ENCODE assay signal across 11 cellular contexts in genomic region chrX:47574096-47574553, GRCh38. TPM values are rescaled to one million over a fixed set of nuclear protein-coding genes. Genes with fewer than 3 reads are reported as not detected.
A peak's percentile ranks its signal among the peaks of the same experiment; 100 is the strongest.
DNase-seq lines count a peak whose midpoint lies in the region; ATAC-seq and TF ChIP-seq lines count a peak whose summit lies in the region.
"Had no signal": no experiment of that assay in that cellular context is flagged by ENCODE, and none has a peak within 500 bp of the region (broad histone marks: within the 10 kb centered on the region; RNA-seq: fewer than 3 reads in every experiment).

No MANE protein-coding gene starts in this region.

- POLR2A ChIA-PET in T-cell (lab: Charles Lee): interaction anchor here in 1 of 2 donors (0.6 kb wide), 1 partner anchor 314 kb away, joined by 3 read pairs; no protein-coding TSS in a partner anchor

- H3K36me3 ChIP-seq in mesodermal cell (ENCODE audit: control insufficient read depth, insufficient read depth, low read length): peaks cover 29% of the 10 kb centered on the region
- H3K36me3 ChIP-seq in tibial artery: peaks cover 6 to 27% (median 16%) of the 10 kb centered on the region in 3 donors

- peak overlapping the region; percentile 32 for H3K4me3 ChIP-seq in fibroblast of villous mesenchyme (ENCODE audit: low read depth, low read length)
- H3K4me3 ChIP-seq in mesodermal cell (ENCODE audit: extremely low read depth, insufficient read depth, low read length, poor library complexity, severe bottlenecking): peak overlapping the region; percentile 39
- H3K4me3 ChIP-seq in tibial artery: peak overlapping the region; percentile 38 to 44

- no peaks in the 10 kb centered on the region for H3K9me3 ChIP-seq in mesodermal cell (ENCODE audit: control insufficient read depth, low read length)
- no peaks in the 10 kb centered on the region for H3K9me3 ChIP-seq in tibial artery

- no peak overlapping the region for H3K27ac Mint-ChIP-seq in T-cell

- WGBS in mesodermal cell (ENCODE audit: insufficient coverage in 2 of 2), 2 experiments: 3% methylated on average over 5 of the region's 40 CpGs; no CpG with 5 or more reads in 1 of the 2 experiments

- ATAC-seq in T-cell (replicated peaks in 1 of 4): peak in 3 of 4 experiments; percentile 14 to 42 (median 24)

- H3K4me1 ChIP-seq in mesodermal cell (ENCODE audit: control insufficient read depth, insufficient read depth, low read length, poor library complexity, severe bottlenecking): peaks cover 23% of the 10 kb centered on the region
- H3K4me1 ChIP-seq in tibial artery: peaks cover 0 to 23% (median 14%) of the 10 kb centered on the region in 4 donors
- H3K4me1 ChIP-seq: parathyroid adenoma had no signal

- CTCF ChIA-PET in T-cell (lab: Charles Lee): no interaction called here

- peaks cover 27% of the 10 kb centered on the region for H3K36me3 Mint-ChIP-seq in T-cell

- no peaks in the 10 kb centered on the region for H3K9me3 Mint-ChIP-seq in T-cell

- H3K27ac ChIP-seq in mesodermal cell (ENCODE audit: low read depth, low read length, severe bottlenecking) (peak overlapping the region; percentile 95), tibial artery (peak overlapping the region; percentile 70 to 72)
- H3K27ac ChIP-seq: parathyroid adenoma had no signal

- H3K4me3 Mint-ChIP-seq in T-cell: no peak overlapping the region

- TF ChIP-seq CTCF in fibroblast of villous mesenchyme (IDR thresholded peaks at IDR 0.05; ENCODE audit: insufficient read depth, low read depth, low read length) (no peak), tibial artery (IDR thresholded peaks at IDR 0.05) (no peak)

- no peaks in the 10 kb centered on the region for H3K27me3 ChIP-seq in tibial artery

- H3K4me1 Mint-ChIP-seq in T-cell: peaks cover 13 to 26% (median 21%) of the 10 kb centered on the region in 3 donors

- peaks cover 0 to 18% of the 10 kb centered on the region in 2 donors for H3K27me3 Mint-ChIP-seq in T-cell

- DNase-seq in T-cell: no peak
- no peak for DNase-seq in fibroblast of villous mesenchyme (ENCODE audit: low read depth)
- no peak for DNase-seq in tibial artery
- no peak for DNase-seq in putamen (ENCODE audit: low spot score)
- no peak for DNase-seq in NCI-H1694 (lab: John Stamatoyannopoulos, UW)
- no peak for DNase-seq in COLO668 (lab: John Stamatoyannopoulos, UW; ENCODE audit: unreplicated experiment)
- no peak for DNase-seq in activated naive CD4-positive, alpha-beta T cell (lab: John Stamatoyannopoulos, UW)
- DNase-seq: foreskin melanocyte, T-helper 1 cell had no signal

- intact Hi-C loops in tibial artery (cut with DNase I; ENCODE audit: low total_unique reads): no loop called here

RNA-seq across cellular contexts. Expression of gene TIMP1, which starts 8.1 kb away (rescaled TPM):
- 100 to 1,000 TPM in 1 of 5 donors, 10 to 100 TPM in 4; 28.7 to 120 (median 59.7) TPM for total RNA-seq in T-cell
- 331 and 493 TPM in 2 replicates for total RNA-seq in fibroblast of villous mesenchyme
- polyA plus RNA-seq in mesodermal cell (2013, experiment 1 of 2): 519 TPM
- 428 TPM for polyA plus RNA-seq in mesodermal cell (2013, experiment 2 of 2)

RNA-seq across cellular contexts. Expression of gene ARAF, which starts 13.1 kb away (rescaled TPM):
- total RNA-seq in T-cell: 100 to 1,000 TPM; 113 to 138 (median 122) TPM
- total RNA-seq in fibroblast of villous mesenchyme: 17.4 and 23.3 TPM in 2 replicates
- 34.7 TPM for polyA plus RNA-seq in mesodermal cell (2013, experiment 1 of 2)
- polyA plus RNA-seq in mesodermal cell (2013, experiment 2 of 2): 34.6 TPM

RNA-seq across cellular contexts. Expression of gene SYN1, which starts 45.5 kb away (rescaled TPM):
- 1 to 10 TPM in 1 of 5 donors, under 1 TPM in 3, not detected in 1; 0.21 to 1.3 (median 0.81) TPM for total RNA-seq in T-cell
- total RNA-seq in fibroblast of villous mesenchyme: 0.32 TPM in 1 of 2 replicates, not detected in the other
- polyA plus RNA-seq in mesodermal cell (2013, experiment 1 of 2): 2.8 TPM
- 4.9 TPM for polyA plus RNA-seq in mesodermal cell (2013, experiment 2 of 2)

RNA-seq across cellular contexts. Expression of gene CFP, which starts 55.6 kb away (rescaled TPM):
- total RNA-seq in T-cell (10 to 100 TPM; 17.7 to 37.1 (median 26.5) TPM), fibroblast of villous mesenchyme (under 0.01 and 0.32 TPM in 2 replicates)
- polyA plus RNA-seq in mesodermal cell (2013, experiment 1 of 2): 2.3 TPM
- 1.9 TPM for polyA plus RNA-seq in mesodermal cell (2013, experiment 2 of 2)
